Comparison of ENCODE assay signal across 10 cellular contexts in the genomic region with DNA sequence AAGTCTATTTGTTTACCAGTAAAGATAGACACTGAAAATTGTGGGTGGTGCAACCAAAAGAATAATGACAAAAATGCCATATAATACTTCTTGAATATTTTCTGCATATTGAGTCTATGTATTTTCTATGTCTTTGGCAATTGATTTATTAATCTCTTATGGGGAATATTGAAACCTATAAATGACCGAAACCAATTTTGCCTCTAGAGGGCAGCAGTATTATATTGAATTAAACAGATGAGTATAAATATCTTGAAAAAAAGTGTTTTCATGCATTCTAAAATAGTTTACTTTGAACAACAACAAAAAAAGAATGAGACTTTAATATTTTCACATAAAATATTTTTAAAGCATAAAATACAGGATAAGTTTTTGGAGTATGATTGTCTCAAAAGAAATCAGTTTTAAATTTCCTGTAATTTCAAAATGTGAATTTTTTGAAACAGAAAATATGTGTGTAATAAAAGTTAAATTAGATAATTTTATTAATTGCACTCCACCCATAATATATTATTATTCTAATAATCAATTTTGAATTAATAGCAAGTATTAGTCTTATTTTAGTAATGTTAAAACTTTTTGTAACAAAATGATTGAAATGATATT. TPM values are rescaled to one million over a fixed set of nuclear protein-coding genes. Genes with fewer than 3 reads are reported as not detected.
A peak's percentile ranks its signal among the peaks of the same experiment; 100 is the strongest.
DNase-seq lines count a peak whose midpoint lies in the region; ATAC-seq and TF ChIP-seq lines count a peak whose summit lies in the region.
"Had no signal": no experiment of that assay in that cellular context is flagged by ENCODE, and none has a peak within 500 bp of the region (broad histone marks: within the 10 kb centered on the region; RNA-seq: fewer than 3 reads in every experiment).

No MANE protein-coding gene starts in this region.

- H3K4me3 ChIP-seq in GM06990 (replicated peaks; ENCODE audit: low read depth, low read length) (no peak overlapping the region), NB4 (ENCODE audit: low read depth, low read length) (no peak overlapping the region)
- H3K4me3 ChIP-seq: vagina had no signal

- no peak for DNase-seq in GM06990 (ENCODE audit: extremely low read depth, insufficient read length)
- peak; percentile 17 for DNase-seq in NB4 (ENCODE audit: low read depth)
- peak; percentile 46 for DNase-seq in dermis blood vessel endothelial cell
- no peak for DNase-seq in progenitor cell of endocrine pancreas (ENCODE audit: low spot score, unreplicated experiment)
- no peak for DNase-seq in middle frontal gyrus (ENCODE audit: extremely low spot score, low spot score)
- DNase-seq: activated CD4-positive, alpha-beta T cell treated with anti-CD3 and anti-CD28 coated beads for 36 hours; right cardiac atrium had no signal

- H3K27me3 ChIP-seq in GM06990 (replicated peaks; ENCODE audit: control insufficient read depth, insufficient read depth, low read length): no peaks in the 10 kb centered on the region
- H3K27me3 ChIP-seq: vagina had no signal

- TF ChIP-seq CTCF in GM06990 (IDR thresholded peaks at IDR 0.05; ENCODE audit: insufficient read depth, low read length, poor library complexity, severe bottlenecking) (peak; percentile 42), NB4 (IDR thresholded peaks at IDR 0.05; ENCODE audit: low read depth, low read length) (peak; percentile 24), progenitor cell of endocrine pancreas (IDR thresholded peaks at IDR 0.05; ENCODE audit: unreplicated experiment) (peak; percentile 80)

- H3K36me3 Mint-ChIP-seq in progenitor cell of endocrine pancreas (ENCODE audit: insufficient read depth): peaks cover 16% of the 10 kb centered on the region

- no peak overlapping the region for H3K27ac Mint-ChIP-seq in progenitor cell of endocrine pancreas
- H3K27ac Mint-ChIP-seq: activated CD4-positive, alpha-beta T cell treated with anti-CD3 and anti-CD28 coated beads for 36 hours had no signal

- H3K36me3 ChIP-seq in GM06990 (ENCODE audit: control insufficient read depth, insufficient read depth, low read length): no peaks in the 10 kb centered on the region
- H3K36me3 ChIP-seq: vagina had no signal

- H3K4me3 Mint-ChIP-seq in progenitor cell of endocrine pancreas (ENCODE audit: low read depth): no peak overlapping the region
- H3K4me3 Mint-ChIP-seq: activated CD4-positive, alpha-beta T cell treated with anti-CD3 and anti-CD28 coated beads for 36 hours had no signal

- ATAC-seq in GM18517 (IDR thresholded peaks at IDR 0.05; ENCODE audit: unreplicated experiment) (no peak), HG03095 (IDR thresholded peaks at IDR 0.05; ENCODE audit: unreplicated experiment) (no peak)
- ATAC-seq: activated CD4-positive, alpha-beta T cell treated with anti-CD3 and anti-CD28 coated beads for 36 hours; right cardiac atrium had no signal

- H3K9me3 Mint-ChIP-seq in progenitor cell of endocrine pancreas (ENCODE audit: low read depth): peaks cover 11% of the 10 kb centered on the region

- H3K4me1 Mint-ChIP-seq in progenitor cell of endocrine pancreas (ENCODE audit: low read depth): peaks cover 12% of the 10 kb centered on the region
- H3K4me1 Mint-ChIP-seq: activated CD4-positive, alpha-beta T cell treated with anti-CD3 and anti-CD28 coated beads for 36 hours had no signal

- H3K27me3 Mint-ChIP-seq in progenitor cell of endocrine pancreas: no peaks in the 10 kb centered on the region

- no peak for TF ChIP-seq POLR2A in NB4 (IDR thresholded peaks at IDR 0.05; ENCODE audit: extremely low read depth, insufficient read length)

RNA-seq across cellular contexts. Expression of gene CALCRL, which starts 49.9 kb away (rescaled TPM):
- total RNA-seq in dermis blood vessel endothelial cell (308 and 430 TPM in 2 replicates), progenitor cell of endocrine pancreas (0.79 and 1.5 TPM in 2 replicates)

RNA-seq across cellular contexts. Expression of gene TFPI, which starts 56.3 kb away (rescaled TPM):
- total RNA-seq in dermis blood vessel endothelial cell (1,082 and 1,146 TPM in 2 replicates), progenitor cell of endocrine pancreas (17.5 and 23.5 TPM in 2 replicates)

Comparison
In these comparisons a context has a peak if more than half of its experiments do, and no peak if none do; other contexts are left out.
1. DNase-seq: peak in NB4 (single experiment) and dermis blood vessel endothelial cell (single experiment); none in GM06990 (single experiment), progenitor cell of endocrine pancreas (single experiment) and middle frontal gyrus (single experiment).
2. CTCF ChIP-seq: peak in every context shown above with its lines; median percentile 80 in progenitor cell of endocrine pancreas; 42 in GM06990; 24 in NB4.
3. RNA of gene CALCRL, which starts 49.9 kb away (total RNA-seq): 308 to 430 TPM in dermis blood vessel endothelial cell; 0.79 to 1.5 TPM in progenitor cell of endocrine pancreas; every median in the first group is over 100 times any median in the second.
4. RNA of gene TFPI, which starts 56.3 kb away (total RNA-seq): 1,082 to 1,146 TPM in dermis blood vessel endothelial cell; 17.5 to 23.5 TPM in progenitor cell of endocrine pancreas; every median in the first group is over 10 times any median in the second.